Comparison of ENCODE assay signal across 10 cellular contexts in the genomic region with DNA sequence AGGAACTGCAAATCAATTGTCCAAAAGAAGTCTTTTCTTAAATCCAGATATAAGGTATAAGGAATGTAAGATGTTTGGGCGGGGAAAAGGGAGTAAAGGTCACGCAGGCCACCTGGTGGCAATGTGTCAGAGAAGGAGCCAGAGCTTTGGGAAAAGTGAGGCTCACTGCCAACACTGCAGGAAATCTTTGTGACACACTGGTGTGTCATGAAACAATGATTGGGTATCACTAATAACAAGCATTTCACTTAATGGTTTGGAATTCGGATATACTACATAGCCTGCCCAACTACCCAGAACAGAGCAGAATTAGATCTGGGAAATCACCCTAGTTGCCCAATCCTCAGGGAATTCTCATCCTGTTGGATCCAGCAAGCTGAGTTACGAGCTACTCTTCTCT.
DNase-seq lines count a peak whose midpoint lies in the region; ATAC-seq and TF ChIP-seq lines count a peak whose summit lies in the region.
"Had no signal": no experiment of that assay in that cellular context is flagged by ENCODE, and none has a peak within 500 bp of the region (broad histone marks: within the 10 kb centered on the region; RNA-seq: fewer than 3 reads in every experiment).

No MANE protein-coding gene starts in this region.

- peaks cover 19% of the 10 kb centered on the region for H3K36me3 Mint-ChIP-seq in WTC11

- peaks cover 8% of the 10 kb centered on the region for H3K36me3 ChIP-seq in A673 (ENCODE audit: insufficient read depth, low read length, poor library complexity, severe bottlenecking)
- no peaks in the 10 kb centered on the region for H3K36me3 ChIP-seq in kidney epithelial cell (ENCODE audit: control insufficient read depth, insufficient read depth, low read length)

- peak; percentile 35 for DNase-seq in A673 (ENCODE audit: low spot score)
- DNase-seq in HPDE6-E6E7 (ENCODE audit: extremely low spot score): peak; percentile 40
- no peak for DNase-seq in WTC11 (ENCODE audit: low spot score)
- peak; percentile 70 for DNase-seq in kidney epithelial cell (ENCODE audit: low read depth)
- DNase-seq in activated naive CD4-positive, alpha-beta T cell (lab: John Stamatoyannopoulos, UW): no peak
- DNase-seq in activated T-cell treated with anti-CD3 and anti-CD28 coated beads, Interleukin-2, amount 50 U/mL, for 48 hours: no peak
- no peak for DNase-seq in GM13976 (ENCODE audit: low spot score)
- DNase-seq in UCSD-AML1 (lab: John Stamatoyannopoulos, UW; ENCODE audit: unreplicated experiment): no peak
- DNase-seq: aorta had no signal

- no TSS peak for BruUV-seq in A673 (replicated peaks; lab: Mats Ljungman, UMichigan)

- CTCF ChIA-PET in A673 (lab: Charles Lee): no interaction called here
- CTCF ChIA-PET in WTC11 (lab: Charles Lee): interaction anchor here (0.6 kb wide), 1 partner anchor 537 kb away, joined by 3 read pairs; no protein-coding TSS in a partner anchor

- TF ChIP-seq CTCF in A673 (conservative IDR thresholded peaks at IDR 0.05; ENCODE audit: low read depth, low read length) (no peak), WTC11 (IDR thresholded peaks at IDR 0.05) (no peak), kidney epithelial cell (IDR thresholded peaks at IDR 0.05; ENCODE audit: insufficient read depth, low read length, poor library complexity, severe bottlenecking) (peak; percentile 16), GM13976 (IDR thresholded peaks at IDR 0.05; ENCODE audit: borderline replicate concordance, control extremely low read depth, extremely low read depth, insufficient read depth, missing control alignments) (no peak)

- intact Hi-C loops in A673 (cut with micrococcal nuclease; ENCODE audit: unreplicated experiment): no loop called here

- H3K27ac ChIP-seq in A673 (ENCODE audit: low read depth, low read length, poor library complexity, severe bottlenecking): peak overlapping the region; percentile 33

- H3K4me1 ChIP-seq in A673 (ENCODE audit: insufficient read depth, low read length, poor library complexity, severe bottlenecking): peaks cover 42% of the 10 kb centered on the region

- H3K4me3 ChIP-seq in A673 (ENCODE audit: low read depth, low read length, poor library complexity, severe bottlenecking) (no peak overlapping the region), kidney epithelial cell (ENCODE audit: low read depth, low read length) (no peak overlapping the region)

- in situ Hi-C loops in GM13976 (cut with MboI; ENCODE audit: low sequenced_read_pairs, unreplicated experiment): no loop called here

- POLR2A ChIA-PET in A673 (lab: Charles Lee; ENCODE audit: low non-redundant PET): no interaction called here
- POLR2A ChIA-PET in WTC11 (lab: Charles Lee): no interaction called here

- H3K9me3 Mint-ChIP-seq in WTC11: peaks cover 13% of the 10 kb centered on the region

- H3K9me3 ChIP-seq in A673 (ENCODE audit: low read depth, low read length, poor library complexity, severe bottlenecking): peaks cover 19% of the 10 kb centered on the region

- peak; percentile 39; the same call in 1 of the 2 replicates for ATAC-seq in WTC11

- no peak overlapping the region for H3K4me3 Mint-ChIP-seq in WTC11
- H3K4me3 Mint-ChIP-seq: B cell had no signal

- H3K27me3 ChIP-seq in A673 (replicated peaks; ENCODE audit: insufficient read depth, low read depth, low read length, poor library complexity): no peaks in the 10 kb centered on the region
- H3K27me3 ChIP-seq in kidney epithelial cell (ENCODE audit: control insufficient read depth, insufficient read depth, low read length): no peaks in the 10 kb centered on the region

- peaks cover 13% of the 10 kb centered on the region for H3K4me1 Mint-ChIP-seq in WTC11

- H3K27me3 Mint-ChIP-seq in WTC11 (ENCODE audit: low read depth): no peaks in the 10 kb centered on the region

- no peak overlapping the region for H3K27ac Mint-ChIP-seq in WTC11
- H3K27ac Mint-ChIP-seq: B cell had no signal

TF ChIP-seq in WTC11, 78 proteins besides CTCF, POLR2A, EP300 and RAD21:
- TF ChIP-seq NR3C1 (CRISPR knock-in tag; conservative IDR thresholded peaks at IDR 0.05; ENCODE audit: low read depth) (no peak), ESRRA (CRISPR knock-in tag; IDR thresholded peaks at IDR 0.05; ENCODE audit: borderline replicate concordance) (no peak)
- TF ChIP-seq, protein P1, sequence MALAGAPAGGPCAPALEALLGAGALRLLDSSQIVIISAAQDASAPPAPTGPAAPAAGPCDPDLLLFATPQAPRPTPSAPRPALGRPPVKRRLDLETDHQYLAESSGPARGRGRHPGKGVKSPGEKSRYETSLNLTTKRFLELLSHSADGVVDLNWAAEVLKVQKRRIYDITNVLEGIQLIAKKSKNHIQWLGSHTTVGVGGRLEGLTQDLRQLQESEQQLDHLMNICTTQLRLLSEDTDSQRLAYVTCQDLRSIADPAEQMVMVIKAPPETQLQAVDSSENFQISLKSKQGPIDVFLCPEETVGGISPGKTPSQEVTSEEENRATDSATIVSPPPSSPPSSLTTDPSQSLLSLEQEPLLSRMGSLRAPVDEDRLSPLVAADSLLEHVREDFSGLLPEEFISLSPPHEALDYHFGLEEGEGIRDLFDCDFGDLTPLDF (CRISPR knock-in tag; IDR thresholded peaks at IDR 0.05): no peak
TF ChIP-seq in WTC11: peak in this region for 0.

Comparison
In these comparisons a context has a peak if more than half of its experiments do, and no peak if none do; other contexts are left out.
1. DNase-seq: peak in A673 (single experiment), HPDE6-E6E7 (single experiment) and kidney epithelial cell (single experiment); none in WTC11 (single experiment), activated naive CD4-positive, alpha-beta T cell (0 of 4), activated T-cell treated with anti-CD3 and anti-CD28 coated beads, Interleukin-2, amount 50 U/mL, for 48 hours (0 of 2), GM13976 (single experiment) and UCSD-AML1 (single experiment).